4 cellular contexts compared by ENCODE assay signal in the genomic region with DNA sequence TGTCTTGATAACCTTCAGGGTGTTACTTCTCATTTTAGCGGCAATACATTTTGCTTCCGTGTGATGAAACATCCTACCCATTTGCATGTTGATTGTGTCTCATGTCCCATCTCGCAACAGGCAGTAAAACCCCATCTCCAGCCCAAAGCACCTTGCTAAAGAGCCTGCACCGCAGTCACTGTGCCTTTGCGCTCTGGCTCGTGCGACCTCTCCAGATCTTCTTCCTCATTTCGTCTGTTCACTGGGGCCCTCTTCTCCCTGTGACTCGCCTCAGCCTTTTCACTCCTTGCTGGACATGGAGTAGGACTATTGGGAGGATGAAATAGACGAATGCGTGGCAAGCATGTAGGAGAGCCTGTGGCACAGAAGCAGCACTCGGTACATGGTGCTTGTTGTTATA. TPM values are rescaled to one million over a fixed set of nuclear protein-coding genes. Genes with fewer than 3 reads are reported as not detected.
"Had no signal": no experiment of that assay in that cellular context is flagged by ENCODE, and none has a peak within 500 bp of the region (broad histone marks: within the 10 kb centered on the region; RNA-seq: fewer than 3 reads in every experiment).

No MANE protein-coding gene starts in this region.

RNA-seq across cellular contexts. Expression of a gene that starts 57.9 kb away (rescaled TPM):
- total RNA-seq: ascending aorta, epithelial cell of proximal tubule, esophagus mucosa, frontal cortex had no signal
